ENCODE assay signal across 22 cellular contexts in the genomic region with DNA sequence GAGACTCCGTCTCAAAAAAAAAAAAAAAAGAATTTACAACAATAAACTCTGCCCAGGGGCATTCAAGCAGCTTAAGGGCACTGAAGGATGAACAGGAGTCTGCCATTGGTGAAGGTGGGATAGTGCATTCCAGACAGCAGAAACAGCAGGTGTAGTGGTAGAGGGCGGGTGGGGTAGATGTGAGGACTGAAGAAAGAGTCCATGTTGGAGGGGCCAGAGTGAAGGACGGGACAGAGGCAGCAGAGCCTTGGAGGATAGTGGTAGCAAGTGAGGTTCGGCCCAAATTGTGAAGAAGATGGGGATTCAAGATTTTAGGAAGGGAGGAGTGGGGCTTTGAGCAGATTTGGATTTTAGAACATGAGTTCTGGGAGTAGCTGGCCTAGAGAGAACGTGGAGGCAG.
DNase-seq lines count a peak whose midpoint lies in the region; ATAC-seq and TF ChIP-seq lines count a peak whose summit lies in the region.
"Had no signal": no experiment of that assay in that cellular context is flagged by ENCODE, and none has a peak within 500 bp of the region (broad histone marks: within the 10 kb centered on the region; RNA-seq: fewer than 3 reads in every experiment).

No MANE protein-coding gene starts in this region.

- no peaks in the 10 kb centered on the region for H3K27me3 ChIP-seq in neural progenitor cell
- H3K27me3 ChIP-seq: BE2C; BLaER1 treated with 17β-estradiol and CSF1 and Interleukin-3, amounts not matched to agents 10 nM and 100 nM had no signal

- H3K36me3 Mint-ChIP-seq in Calu3 (ENCODE audit: insufficient read depth, unreplicated experiment) (no peaks in the 10 kb centered on the region), neural progenitor cell (no peaks in the 10 kb centered on the region), type B pancreatic cell (no peaks in the 10 kb centered on the region)
- H3K36me3 Mint-ChIP-seq: CD14-positive monocyte; CD8-positive, alpha-beta memory T cell had no signal

- intact Hi-C loops in Calu3 (cut with micrococcal nuclease; ENCODE audit: unreplicated experiment) = no loop called here

- peaks cover 26% of the 10 kb centered on the region for H3K4me1 Mint-ChIP-seq in Calu3 (ENCODE audit: low read depth, unreplicated experiment)
- H3K4me1 Mint-ChIP-seq in neural progenitor cell = peaks cover 14% of the 10 kb centered on the region
- H3K4me1 Mint-ChIP-seq in type B pancreatic cell (ENCODE audit: unreplicated experiment) = peaks cover 8% of the 10 kb centered on the region
- H3K4me1 Mint-ChIP-seq: CD14-positive monocyte; CD8-positive, alpha-beta memory T cell had no signal

- H3K4me2 ChIP-seq in neural progenitor cell = no peak overlapping the region
- H3K4me2 ChIP-seq: A549; BLaER1 treated with 17β-estradiol and CSF1 and Interleukin-3, amounts not matched to agents 10 nM and 100 nM had no signal

- no peak overlapping the region for H3K4me3 Mint-ChIP-seq in Calu3 (ENCODE audit: low read depth, unreplicated experiment)
- no peak overlapping the region for H3K4me3 Mint-ChIP-seq in neural progenitor cell
- no peak overlapping the region for H3K4me3 Mint-ChIP-seq in type B pancreatic cell
- H3K4me3 Mint-ChIP-seq: CD14-positive monocyte; CD4-positive, alpha-beta T cell; CD8-positive, alpha-beta memory T cell; HFFc6 had no signal

- H3K4me1 ChIP-seq in HEK293 (ENCODE audit: control insufficient read depth, insufficient read depth, low read length) = no peaks in the 10 kb centered on the region
- no peaks in the 10 kb centered on the region for H3K4me1 ChIP-seq in neural progenitor cell
- H3K4me1 ChIP-seq: A549, BE2C had no signal

- H3K27me3 Mint-ChIP-seq in Calu3 (ENCODE audit: unreplicated experiment) = no peaks in the 10 kb centered on the region
- H3K27me3 Mint-ChIP-seq in neural progenitor cell (ENCODE audit: insufficient read depth, low read depth) = no peaks in the 10 kb centered on the region
- H3K27me3 Mint-ChIP-seq in type B pancreatic cell = no peaks in the 10 kb centered on the region
- H3K27me3 Mint-ChIP-seq: CD4-positive, alpha-beta T cell had no signal

- no peak for ATAC-seq in HG03039 (IDR thresholded peaks at IDR 0.05; ENCODE audit: unreplicated experiment)
- ATAC-seq: GM12878 had no signal

- H3K36me3 ChIP-seq in HEK293 (ENCODE audit: control insufficient read depth in 2 of 2, insufficient read depth in 1 of 2, low read length in 2 of 2) (no peaks in the 10 kb centered on the region), neural progenitor cell (no peaks in the 10 kb centered on the region)
- H3K36me3 ChIP-seq: BE2C; BLaER1 treated with 17β-estradiol and CSF1 and Interleukin-3, amounts not matched to agents 10 nM and 100 nM had no signal

- H3F3A ChIP-seq in neural progenitor cell (ENCODE audit: low read depth) = peaks cover 3% of the 10 kb centered on the region

- no peaks in the 10 kb centered on the region for H3K79me2 ChIP-seq in neural progenitor cell (ENCODE audit: low read depth)

- no peaks in the 10 kb centered on the region for H4K20me1 ChIP-seq in neural progenitor cell (ENCODE audit: low read depth)
- H4K20me1 ChIP-seq: BLaER1 treated with 17β-estradiol and CSF1 and Interleukin-3, amounts not matched to agents 10 nM and 100 nM had no signal

- H3K9ac ChIP-seq in neural progenitor cell = no peak overlapping the region
- H3K9ac ChIP-seq: BLaER1 treated with 17β-estradiol and CSF1 and Interleukin-3, amounts not matched to agents 10 nM and 100 nM; GM23248 had no signal

- TF ChIP-seq CTCF in Calu3 (IDR thresholded peaks at IDR 0.05; ENCODE audit: unreplicated experiment) = no peak
- no peak for TF ChIP-seq CTCF in HEK293 (tag by site-specific recombination; IDR thresholded peaks at IDR 0.05)
- no peak for TF ChIP-seq CTCF in neural progenitor cell (IDR thresholded peaks at IDR 0.05)
- no peak for TF ChIP-seq CTCF in type B pancreatic cell (conservative IDR thresholded peaks at IDR 0.05)

- H3K27ac ChIP-seq in HEK293 (ENCODE audit: extremely low read depth, low read depth, low read length) = no peak overlapping the region
- no peak overlapping the region for H3K27ac ChIP-seq in neural progenitor cell
- H3K27ac ChIP-seq: A549; BLaER1 treated with 17β-estradiol and CSF1 and Interleukin-3, amounts not matched to agents 10 nM and 100 nM; GM23248 had no signal

- CTCF ChIA-PET in Calu3 (lab: Charles Lee) (no interaction called here), HEK293 (lab: Yijun Ruan, JAX) (no interaction called here)

- no peaks in the 10 kb centered on the region for H3K9me3 ChIP-seq in HEK293 (ENCODE audit: control insufficient read depth, insufficient read depth, low read depth, low read length)
- no peaks in the 10 kb centered on the region for H3K9me3 ChIP-seq in neural progenitor cell (ENCODE audit: low read depth)
- H3K9me3 ChIP-seq: A549; BE2C; BLaER1 treated with 17β-estradiol and CSF1 and Interleukin-3, amounts not matched to agents 10 nM and 100 nM had no signal

- BruUV-seq in Calu3 (replicated peaks; lab: Mats Ljungman, UMichigan) = no TSS peak

- POLR2A ChIA-PET in HEK293 (lab: Yijun Ruan, JAX) = no interaction called here

- H3K4me3 ChIP-seq in HEK293 (ENCODE audit: low read depth, low read length) = no peak overlapping the region
- no peak overlapping the region for H3K4me3 ChIP-seq in neural progenitor cell
- H3K4me3 ChIP-seq: A549; BLaER1 treated with 17β-estradiol and CSF1 and Interleukin-3, amounts not matched to agents 10 nM and 100 nM; GM12878; GM23248 had no signal

- H3K9me3 Mint-ChIP-seq in Calu3 (ENCODE audit: low read depth, unreplicated experiment) (no peaks in the 10 kb centered on the region), neural progenitor cell (no peaks in the 10 kb centered on the region), type B pancreatic cell (no peaks in the 10 kb centered on the region)
- H3K9me3 Mint-ChIP-seq: CD4-positive, alpha-beta T cell; HFFc6 had no signal

- DNase-seq in Calu3 (no peak), neural progenitor cell (ENCODE audit: low spot score) (no peak), NCI-H510A treated with DMSO at 0.1 percent for 48 hours (lab: John Stamatoyannopoulos, UW) (no peak), type B pancreatic cell (ENCODE audit: extremely low spot score, unreplicated experiment) (no peak), NCI-H1436 (lab: John Stamatoyannopoulos, UW) (no peak)
- DNase-seq: 8988T; ACHN; AML-193; BE2C; CD4-positive, alpha-beta T cell; CD8-positive, alpha-beta memory T cell; DMS153; DND-41; GM23248; H7; HFFc6 had no signal

- H3K27ac Mint-ChIP-seq in Calu3 (ENCODE audit: unreplicated experiment) (peak overlapping the region; percentile 33), neural progenitor cell (peak overlapping the region; percentile 14), type B pancreatic cell (no peak overlapping the region)
- H3K27ac Mint-ChIP-seq: CD14-positive monocyte; CD4-positive, alpha-beta T cell; CD8-positive, alpha-beta memory T cell; HFFc6 had no signal

- H2AFZ ChIP-seq in neural progenitor cell (replicated peaks) = no peak overlapping the region
- H2AFZ ChIP-seq: GM23248 had no signal

TF ChIP-seq in HEK293, 187 proteins besides CTCF, POLR2A, EP300 and RAD21 (continues in another document):
- TF ChIP-seq ZFP3 (tag by site-specific recombination; IDR thresholded peaks at IDR 0.05; ENCODE audit: low read depth) = 0 out of 2 replicates have a peak, but pooled peaks have one; percentile 16
- TF ChIP-seq, protein P1, sequence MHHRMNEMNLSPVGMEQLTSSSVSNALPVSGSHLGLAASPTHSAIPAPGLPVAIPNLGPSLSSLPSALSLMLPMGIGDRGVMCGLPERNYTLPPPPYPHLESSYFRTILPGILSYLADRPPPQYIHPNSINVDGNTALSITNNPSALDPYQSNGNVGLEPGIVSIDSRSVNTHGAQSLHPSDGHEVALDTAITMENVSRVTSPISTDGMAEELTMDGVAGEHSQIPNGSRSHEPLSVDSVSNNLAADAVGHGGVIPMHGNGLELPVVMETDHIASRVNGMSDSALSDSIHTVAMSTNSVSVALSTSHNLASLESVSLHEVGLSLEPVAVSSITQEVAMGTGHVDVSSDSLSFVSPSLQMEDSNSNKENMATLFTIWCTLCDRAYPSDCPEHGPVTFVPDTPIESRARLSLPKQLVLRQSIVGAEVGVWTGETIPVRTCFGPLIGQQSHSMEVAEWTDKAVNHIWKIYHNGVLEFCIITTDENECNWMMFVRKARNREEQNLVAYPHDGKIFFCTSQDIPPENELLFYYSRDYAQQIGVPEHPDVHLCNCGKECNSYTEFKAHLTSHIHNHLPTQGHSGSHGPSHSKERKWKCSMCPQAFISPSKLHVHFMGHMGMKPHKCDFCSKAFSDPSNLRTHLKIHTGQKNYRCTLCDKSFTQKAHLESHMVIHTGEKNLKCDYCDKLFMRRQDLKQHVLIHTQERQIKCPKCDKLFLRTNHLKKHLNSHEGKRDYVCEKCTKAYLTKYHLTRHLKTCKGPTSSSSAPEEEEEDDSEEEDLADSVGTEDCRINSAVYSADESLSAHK (tag by site-specific recombination; IDR thresholded peaks at IDR 0.05) = no peak
